10 cellular contexts compared by ENCODE assay signal in genomic region chr11:35146711-35147110, GRCh38. TPM values are rescaled to one million over a fixed set of nuclear protein-coding genes. Genes with fewer than 3 reads are reported as not detected.
A peak's percentile ranks its signal among the peaks of the same experiment; 100 is the strongest.
DNase-seq lines count a peak whose midpoint lies in the region; ATAC-seq and TF ChIP-seq lines count a peak whose summit lies in the region.
"Had no signal": no experiment of that assay in that cellular context is flagged by ENCODE, and none has a peak within 500 bp of the region (broad histone marks: within the 10 kb centered on the region; RNA-seq: fewer than 3 reads in every experiment).

No MANE protein-coding gene starts in this region.

- H3K9me2 ChIP-seq in MM.1S (replicated peaks; ENCODE audit: insufficient read depth, low read length) = no peaks in the 10 kb centered on the region

- peak overlapping the region; percentile 98 for H3K27ac Mint-ChIP-seq in activated naive CD8-positive, alpha-beta T cell
- H3K27ac Mint-ChIP-seq in naive thymus-derived CD8-positive, alpha-beta T cell = peak overlapping the region; percentile 50 to 98 (median 94)

- DNase-seq in EH (ENCODE audit: low read depth) (peak; percentile 35), MM.1S (no peak), UCSD-AML1 (lab: John Stamatoyannopoulos, UW; ENCODE audit: unreplicated experiment) (no peak), Right ventricle myocardium superior (no peak), GM13976 (ENCODE audit: low spot score) (no peak), NCI-H2196 treated with DMSO at 0.1 percent for 48 hours (lab: John Stamatoyannopoulos, UW; ENCODE audit: unreplicated experiment) (no peak)
- DNase-seq in naive thymus-derived CD8-positive, alpha-beta T cell = no peak
- DNase-seq: cortex of kidney, trophoblast cell had no signal

- H3K27me3 ChIP-seq in MM.1S (replicated peaks; ENCODE audit: insufficient read depth, low read length) = no peaks in the 10 kb centered on the region

- H3K27me3 Mint-ChIP-seq in activated naive CD8-positive, alpha-beta T cell = no peaks in the 10 kb centered on the region
- H3K27me3 Mint-ChIP-seq in naive thymus-derived CD8-positive, alpha-beta T cell = no peaks in the 10 kb centered on the region

- no peak for TF ChIP-seq CTCF in MM.1S (IDR thresholded peaks at IDR 0.05; ENCODE audit: low read length)
- TF ChIP-seq CTCF in GM13976 (IDR thresholded peaks at IDR 0.05; ENCODE audit: borderline replicate concordance, control extremely low read depth, extremely low read depth, insufficient read depth, missing control alignments) = no peak

- H2AFZ ChIP-seq in MM.1S (ENCODE audit: low read length) = no peak overlapping the region

- H3K4me3 Mint-ChIP-seq in activated naive CD8-positive, alpha-beta T cell = peak overlapping the region; percentile 98
- H3K4me3 Mint-ChIP-seq in naive thymus-derived CD8-positive, alpha-beta T cell = peak overlapping the region; percentile 71 to 100 (median 94)

- peak overlapping the region; percentile 72 for H3K4me2 ChIP-seq in MM.1S (ENCODE audit: low read depth, low read length)

- ATAC-seq in naive thymus-derived CD8-positive, alpha-beta T cell = peak in 1 of 2 donors; percentile 2
- ATAC-seq in Right ventricle myocardium superior (ENCODE audit: poor library complexity) = no peak

- peaks cover 93% of the 10 kb centered on the region for H3K4me1 Mint-ChIP-seq in activated naive CD8-positive, alpha-beta T cell (ENCODE audit: low read depth)
- H3K4me1 Mint-ChIP-seq in naive thymus-derived CD8-positive, alpha-beta T cell = peaks cover 62 to 99% (median 98%) of the 10 kb centered on the region in 4 donors

- H3K36me3 ChIP-seq in MM.1S (replicated peaks; ENCODE audit: insufficient read depth, low read length) = peaks cover 3% of the 10 kb centered on the region; the same call in 1 of the 2 replicates

- no peaks in the 10 kb centered on the region for H3K9me3 ChIP-seq in MM.1S (replicated peaks; ENCODE audit: insufficient read depth, low read length)

- H4K20me1 ChIP-seq in MM.1S (ENCODE audit: insufficient read depth, low read length) = no peaks in the 10 kb centered on the region

- peak overlapping the region; percentile 47; the same call in 1 of the 2 replicates for H3K4me3 ChIP-seq in MM.1S (ENCODE audit: low read length)

- POLR2A ChIA-PET in naive thymus-derived CD8-positive, alpha-beta T cell (lab: Charles Lee) = interaction anchor here (0.6 to 1.9 kb wide), 9 partner anchors 9 to 677 kb away, joined by 3 to 5 read pairs (median 4); no protein-coding TSS in a partner anchor

- in situ Hi-C loops in GM13976 (cut with MboI; ENCODE audit: low sequenced_read_pairs, unreplicated experiment) = no loop called here

- peaks cover 56% of the 10 kb centered on the region for H3K4me1 ChIP-seq in MM.1S (ENCODE audit: low read length)

- peak overlapping the region; percentile 77; the same call in 1 of the 2 replicates for H3K9ac ChIP-seq in MM.1S (ENCODE audit: low read length)

- intact Hi-C loops in Right ventricle myocardium superior (cut with DNase I) = no loop called here

- H3K79me2 ChIP-seq in MM.1S (ENCODE audit: low read length) = peaks cover 94% of the 10 kb centered on the region

- peaks cover 41% of the 10 kb centered on the region for H3K36me3 Mint-ChIP-seq in activated naive CD8-positive, alpha-beta T cell
- H3K36me3 Mint-ChIP-seq in naive thymus-derived CD8-positive, alpha-beta T cell = peaks cover 5 to 68% (median 43%) of the 10 kb centered on the region in 3 donors

- H3K9me3 Mint-ChIP-seq in activated naive CD8-positive, alpha-beta T cell (ENCODE audit: low read depth) = no peaks in the 10 kb centered on the region
- no peaks in the 10 kb centered on the region for H3K9me3 Mint-ChIP-seq in naive thymus-derived CD8-positive, alpha-beta T cell

- peak overlapping the region; percentile 95; the same call in 1 of the 2 replicates for H3K27ac ChIP-seq in MM.1S (ENCODE audit: low read length)

- H3F3A ChIP-seq in MM.1S (ENCODE audit: insufficient read depth, low read length) = peaks cover 44% of the 10 kb centered on the region

RNA-seq across cellular contexts. Expression of gene CD44, which starts 7.7 kb away (rescaled TPM):
- total RNA-seq in naive thymus-derived CD8-positive, alpha-beta T cell = 100 to 1,000 TPM; 650 to 703 TPM
- polyA plus RNA-seq in naive thymus-derived CD8-positive, alpha-beta T cell = 100 to 1,000 TPM; 291 TPM
- total RNA-seq in Right ventricle myocardium superior = 15.4 TPM

Comparison
In these comparisons a context has a peak if more than half of its experiments do, and no peak if none do; other contexts are left out.
1. RNA of gene CD44, which starts 7.7 kb away (total RNA-seq): 650 to 703 TPM in naive thymus-derived CD8-positive, alpha-beta T cell; 15.4 TPM in Right ventricle myocardium superior (single experiment); every median in the first group is over 10 times any median in the second.